Comparison of ENCODE assay signal across 9 cellular contexts in genomic region chr19:45171211-45171623, GRCh38. TPM values are rescaled to one million over a fixed set of nuclear protein-coding genes. Genes with fewer than 3 reads are reported as not detected.
A peak's percentile ranks its signal among the peaks of the same experiment; 100 is the strongest.
DNase-seq lines count a peak whose midpoint lies in the region; ATAC-seq and TF ChIP-seq lines count a peak whose summit lies in the region.
"Had no signal": no experiment of that assay in that cellular context is flagged by ENCODE, and none has a peak within 500 bp of the region (broad histone marks: within the 10 kb centered on the region; RNA-seq: fewer than 3 reads in every experiment).

No MANE protein-coding gene starts in this region.

- no peak for TF ChIP-seq EP300 in upper lobe of left lung (IDR thresholded peaks at IDR 0.05)

- peak; percentile 75 for DNase-seq in activated CD8-positive, alpha-beta memory T cell treated with anti-CD3 and anti-CD28 coated beads, Interleukin-2, amount 10 ng/mL, durations not matched to agents 7 days and 5 days
- no peak for DNase-seq in activated CD8-positive, alpha-beta memory T cell treated with anti-CD3 and anti-CD28 coated beads, Interleukin-2, amount 50 U/mL, for 4 hours
- DNase-seq in right lobe of liver = no peak
- no peak for DNase-seq in upper lobe of left lung
- DNase-seq in SKM-1 (lab: John Stamatoyannopoulos, UW; ENCODE audit: unreplicated experiment) = no peak
- DNase-seq in NCI-H748 treated with DMSO at 0.1 percent for 48 hours (lab: John Stamatoyannopoulos, UW) = no peak
- no peak for DNase-seq in retina

- TF ChIP-seq POLR2A in right lobe of liver (IDR thresholded peaks at IDR 0.05) (no peak), upper lobe of left lung (IDR thresholded peaks at IDR 0.05) (no peak)

- H3K27ac ChIP-seq in right lobe of liver (peak overlapping the region in 1 of 3 donors; percentile 21), upper lobe of left lung (peak overlapping the region in 3 of 4 donors; percentile 35 to 75 (median 38))

- H3K36me3 ChIP-seq in right lobe of liver (no peaks in the 10 kb centered on the region), upper lobe of left lung (no peaks in the 10 kb centered on the region)

- no peak for TF ChIP-seq CTCF in right lobe of liver (IDR thresholded peaks at IDR 0.05)
- TF ChIP-seq CTCF in upper lobe of left lung (IDR thresholded peaks at IDR 0.05) = no peak

- no peaks in the 10 kb centered on the region for H3K9me3 Mint-ChIP-seq in activated CD8-positive, alpha-beta memory T cell treated with anti-CD3 and anti-CD28 coated beads, Interleukin-2, amount 10 ng/mL, durations not matched to agents 7 days and 5 days (ENCODE audit: low read depth)
- no peaks in the 10 kb centered on the region for H3K9me3 Mint-ChIP-seq in activated naive CD4-positive, alpha-beta T cell treated with anti-CD3 and anti-CD28 coated beads, Interleukin-2, amount 50 U/mL, for 24 hours

- H3K27me3 Mint-ChIP-seq in activated CD8-positive, alpha-beta memory T cell treated with anti-CD3 and anti-CD28 coated beads, Interleukin-2, amount 10 ng/mL, durations not matched to agents 7 days and 5 days = no peaks in the 10 kb centered on the region
- H3K27me3 Mint-ChIP-seq in activated naive CD4-positive, alpha-beta T cell treated with anti-CD3 and anti-CD28 coated beads, Interleukin-2, amount 50 U/mL, for 24 hours = no peaks in the 10 kb centered on the region

- no peaks in the 10 kb centered on the region for H3K4me1 ChIP-seq in right lobe of liver
- H3K4me1 ChIP-seq in upper lobe of left lung = peaks cover 19 to 39% (median 26%) of the 10 kb centered on the region in 4 donors

- H3K36me3 Mint-ChIP-seq in activated CD8-positive, alpha-beta memory T cell treated with anti-CD3 and anti-CD28 coated beads, Interleukin-2, amount 10 ng/mL, durations not matched to agents 7 days and 5 days = peaks cover 2% of the 10 kb centered on the region
- H3K36me3 Mint-ChIP-seq in activated naive CD4-positive, alpha-beta T cell treated with anti-CD3 and anti-CD28 coated beads, Interleukin-2, amount 50 U/mL, for 24 hours = peaks cover 3% of the 10 kb centered on the region

- CTCF ChIA-PET in activated CD8-positive, alpha-beta memory T cell treated with anti-CD3 and anti-CD28 coated beads, Interleukin-2, amount 10 ng/mL, durations not matched to agents 7 days and 5 days (lab: Charles Lee) = interaction anchor here (1.0 to 1.9 kb wide), 7 partner anchors 16 to 79 kb away, joined by 3 to 9 read pairs (median 3); partner anchors contain the start of gene PPP1R37

- H3K27me3 ChIP-seq in right lobe of liver = no peaks in the 10 kb centered on the region
- H3K27me3 ChIP-seq in upper lobe of left lung = no peaks in the 10 kb centered on the region

- H3K4me3 Mint-ChIP-seq in activated CD8-positive, alpha-beta memory T cell treated with anti-CD3 and anti-CD28 coated beads, Interleukin-2, amount 10 ng/mL, durations not matched to agents 7 days and 5 days = peak overlapping the region; percentile 70
- H3K4me3 Mint-ChIP-seq in activated naive CD4-positive, alpha-beta T cell treated with anti-CD3 and anti-CD28 coated beads, Interleukin-2, amount 50 U/mL, for 24 hours = peak overlapping the region; percentile 74

- peak overlapping the region; percentile 96 for H3K27ac Mint-ChIP-seq in activated CD8-positive, alpha-beta memory T cell treated with anti-CD3 and anti-CD28 coated beads, Interleukin-2, amount 10 ng/mL, durations not matched to agents 7 days and 5 days
- H3K27ac Mint-ChIP-seq in activated naive CD4-positive, alpha-beta T cell treated with anti-CD3 and anti-CD28 coated beads, Interleukin-2, amount 50 U/mL, for 24 hours = peak overlapping the region; percentile 94

- H3K4me3 ChIP-seq in right lobe of liver (no peak overlapping the region), upper lobe of left lung (no peak overlapping the region)

- peak; percentile 85 for ATAC-seq in activated CD8-positive, alpha-beta memory T cell treated with anti-CD3 and anti-CD28 coated beads, Interleukin-2, amount 10 ng/mL, durations not matched to agents 7 days and 5 days
- ATAC-seq in right lobe of liver = peak; percentile 57 to 70 (median 59)
- no peak for ATAC-seq in upper lobe of left lung (ENCODE audit: low FRiP score in 2 of 2)

- H3K9me3 ChIP-seq in right lobe of liver (no peaks in the 10 kb centered on the region), upper lobe of left lung (no peaks in the 10 kb centered on the region)

- intact Hi-C loops in right lobe of liver (cut with DNase I) = no loop called here

- 42% methylated on average over 7 of the region's 7 CpGs for WGBS in right lobe of liver (ENCODE audit: insufficient coverage, low coverage, low lambda C conversion rate, missing lambda C conversion rate)
- 33 to 40% methylated on average over 7 of the region's 7 CpGs for WGBS in upper lobe of left lung, 2 donors

- H3K4me1 Mint-ChIP-seq in activated CD8-positive, alpha-beta memory T cell treated with anti-CD3 and anti-CD28 coated beads, Interleukin-2, amount 10 ng/mL, durations not matched to agents 7 days and 5 days = peaks cover 46% of the 10 kb centered on the region
- H3K4me1 Mint-ChIP-seq in activated naive CD4-positive, alpha-beta T cell treated with anti-CD3 and anti-CD28 coated beads, Interleukin-2, amount 50 U/mL, for 24 hours = peaks cover 52% of the 10 kb centered on the region

RNA-seq across cellular contexts. Expression of gene TRAPPC6A, which starts 6.8 kb away (rescaled TPM):
- total RNA-seq in activated CD8-positive, alpha-beta memory T cell treated with anti-CD3 and anti-CD28 coated beads, Interleukin-2, amount 10 ng/mL, durations not matched to agents 7 days and 5 days = 10 to 100 TPM; 50.3 to 50.6 TPM
- total RNA-seq in right lobe of liver (10 to 100 TPM; 13.1 to 33.3 (median 23.7) TPM), upper lobe of left lung (10 to 100 TPM; 10.5 to 53.3 (median 23.7) TPM)

RNA-seq across cellular contexts. Expression of gene BLOC1S3, which starts 7.4 kb away (rescaled TPM):
- 10 to 100 TPM; 15.7 to 17.6 TPM for total RNA-seq in activated CD8-positive, alpha-beta memory T cell treated with anti-CD3 and anti-CD28 coated beads, Interleukin-2, amount 10 ng/mL, durations not matched to agents 7 days and 5 days
- total RNA-seq in right lobe of liver (10 to 100 TPM in 1 of 6 experiments, 1 to 10 TPM in 5; 4.7 to 17.0 (median 6.1) TPM), upper lobe of left lung (10 to 100 TPM in 5 of 6 donors, 1 to 10 TPM in 1; 4.7 to 34.6 (median 18.6) TPM)

RNA-seq across cellular contexts. Expression of gene NKPD1, which starts 10.4 kb away (rescaled TPM):
- total RNA-seq in activated CD8-positive, alpha-beta memory T cell treated with anti-CD3 and anti-CD28 coated beads, Interleukin-2, amount 10 ng/mL, durations not matched to agents 7 days and 5 days = under 1 TPM; 0.14 to 0.18 TPM
- under 1 TPM in 1 of 6 experiments, not detected in 5; 0.06 TPM for total RNA-seq in right lobe of liver
- under 1 TPM in 5 of 6 donors, not detected in 1; under 0.01 to 1.00 (median 0.17) TPM for total RNA-seq in upper lobe of left lung
- total RNA-seq: M059J had no signal

Comparison
In these comparisons a context has a peak if more than half of its experiments do, and no peak if none do; other contexts are left out.
1. ATAC-seq: peak in activated CD8-positive, alpha-beta memory T cell treated with anti-CD3 and anti-CD28 coated beads, Interleukin-2, amount 10 ng/mL, durations not matched to agents 7 days and 5 days (single experiment) and right lobe of liver (4 of 4); none in upper lobe of left lung (0 of 2).